In genomic region chr11:2534131-2534956, GRCh38 we compare ENCODE assay signal across 14 cellular contexts.
A peak's percentile ranks its signal among the peaks of the same experiment; 100 is the strongest.
DNase-seq lines count a peak whose midpoint lies in the region; ATAC-seq and TF ChIP-seq lines count a peak whose summit lies in the region.
"Had no signal": no experiment of that assay in that cellular context is flagged by ENCODE, and none has a peak within 500 bp of the region (broad histone marks: within the 10 kb centered on the region; RNA-seq: fewer than 3 reads in every experiment).

No MANE protein-coding gene starts in this region.

- no peaks in the 10 kb centered on the region for H3K4me1 Mint-ChIP-seq in activated T-helper 17 cell treated with anti-CD3 and anti-CD28 coated beads, Interleukin-2, amount 50 U/mL, for 72 hours

- H3K9ac ChIP-seq in trophoblast cell (ENCODE audit: low read length): no peak overlapping the region

- peak overlapping the region; percentile 73 for H3K14ac ChIP-seq in trophoblast cell (ENCODE audit: low read length)

- peak overlapping the region; percentile 23 for H3K4me2 ChIP-seq in trophoblast cell (ENCODE audit: low read length)

- H3K4me3 Mint-ChIP-seq in activated T-helper 17 cell treated with anti-CD3 and anti-CD28 coated beads, Interleukin-2, amount 50 U/mL, for 72 hours: no peak overlapping the region

- H3K36me3 ChIP-seq in cardiac muscle cell (no peaks in the 10 kb centered on the region), trophoblast cell (ENCODE audit: control insufficient read depth in 1 of 2, insufficient read depth in 2 of 2, low read length in 2 of 2) (no peaks in the 10 kb centered on the region)
- H3K36me3 ChIP-seq: HAP-1, tibial artery had no signal

- H3K4me3 ChIP-seq in cardiac muscle cell (no peak overlapping the region), trophoblast cell (ENCODE audit: low read depth, low read length) (no peak overlapping the region)
- H3K4me3 ChIP-seq: HAP-1, tibial artery had no signal

- peaks cover 13% of the 10 kb centered on the region for H3K4me1 ChIP-seq in cardiac muscle cell (ENCODE audit: low read depth)
- H3K4me1 ChIP-seq in trophoblast cell (ENCODE audit: control insufficient read depth in 1 of 2, insufficient read depth in 2 of 2, low read length in 2 of 2): peaks cover 17% of the 10 kb centered on the region in 2 experiments

- H2BK5ac ChIP-seq in trophoblast cell (ENCODE audit: low read depth, low read length, poor library complexity): peak overlapping the region; percentile 74

- peak overlapping the region; percentile 35 for H3K4ac ChIP-seq in trophoblast cell (ENCODE audit: low read depth, low read length)

- H2BK12ac ChIP-seq in trophoblast cell (ENCODE audit: low read length): peak overlapping the region; percentile 86

- H3K27me3 ChIP-seq in cardiac muscle cell: no peaks in the 10 kb centered on the region
- no peaks in the 10 kb centered on the region for H3K27me3 ChIP-seq in trophoblast cell (ENCODE audit: insufficient read depth, low read length)

- DNase-seq in ELF-1 (ENCODE audit: low read depth, low spot score) (peak; percentile 19), NCI-H226 (peak; percentile 56), cardiac muscle cell (ENCODE audit: low read depth in 1 of 2, low spot score in 1 of 2) (no peak), trophoblast cell (peak; percentile 99), amniotic stem cell (lab: John Stamatoyannopoulos, UW) (no peak)
- DNase-seq: caudate nucleus; NCI-H2171 treated with DMSO at 0.1 percent for 48 hours; stimulated activated CD4-positive, alpha-beta T cell treated with anti-CD3 and anti-CD28 coated beads, Interleukin-4, amount 100 ng/mL, for 1 hour had no signal

- H2BK120ac ChIP-seq in trophoblast cell (ENCODE audit: insufficient read depth, low read length, poor library complexity): peak overlapping the region; percentile 87

- no peak overlapping the region for H3K23ac ChIP-seq in trophoblast cell (ENCODE audit: low read length)

- H3K27ac ChIP-seq in cardiac muscle cell (peak overlapping the region; percentile 76), trophoblast cell (ENCODE audit: low read depth, low read length) (peak overlapping the region; percentile 55)
- H3K27ac ChIP-seq: tibial artery had no signal

- peak overlapping the region; percentile 78 for H2AK5ac ChIP-seq in trophoblast cell (ENCODE audit: low read length)

- peaks cover 21% of the 10 kb centered on the region for H3K79me1 ChIP-seq in trophoblast cell (ENCODE audit: low read length)

- peak overlapping the region; percentile 87 for H4K91ac ChIP-seq in trophoblast cell (ENCODE audit: low read depth, low read length)

- TF ChIP-seq CTCF in cardiac muscle cell (IDR thresholded peaks at IDR 0.05; ENCODE audit: low read depth, low read length): no peak

- no CpG with 5 or more reads among the region's 31 CpGs for WGBS in trophoblast cell (ENCODE audit: extremely low coverage, insufficient coverage, insufficient read length)

- peak overlapping the region; percentile 15 for H2AFZ ChIP-seq in trophoblast cell (ENCODE audit: insufficient read depth, low read length, poor library complexity)

- H3K9me3 ChIP-seq in cardiac muscle cell (ENCODE audit: low read depth) (no peaks in the 10 kb centered on the region), trophoblast cell (ENCODE audit: insufficient read depth, low read depth, low read length) (peaks cover 6% of the 10 kb centered on the region)
- H3K9me3 ChIP-seq: HAP-1, tibial artery had no signal

- H4K8ac ChIP-seq in trophoblast cell (ENCODE audit: low read depth, low read length): peak overlapping the region; percentile 87

- no peak overlapping the region for H3K27ac Mint-ChIP-seq in activated T-helper 17 cell treated with anti-CD3 and anti-CD28 coated beads, Interleukin-2, amount 50 U/mL, for 72 hours
- H3K27ac Mint-ChIP-seq: naive B cell had no signal

- H3K18ac ChIP-seq in trophoblast cell (ENCODE audit: low read length): peak overlapping the region; percentile 83

- no peaks in the 10 kb centered on the region for H3K36me3 Mint-ChIP-seq in activated T-helper 17 cell treated with anti-CD3 and anti-CD28 coated beads, Interleukin-2, amount 50 U/mL, for 72 hours (ENCODE audit: low read depth)
- H3K36me3 Mint-ChIP-seq: naive B cell had no signal

- H4K12ac ChIP-seq in trophoblast cell (ENCODE audit: low read depth, low read length): peak overlapping the region; percentile 28

- H3K27me3 Mint-ChIP-seq in activated T-helper 17 cell treated with anti-CD3 and anti-CD28 coated beads, Interleukin-2, amount 50 U/mL, for 72 hours: no peaks in the 10 kb centered on the region

- ATAC-seq in HG03135 (IDR thresholded peaks at IDR 0.05; ENCODE audit: unreplicated experiment) (no peak), HG03520 (IDR thresholded peaks at IDR 0.05; ENCODE audit: unreplicated experiment) (no peak)
- ATAC-seq in activated T-helper 17 cell treated with anti-CD3 and anti-CD28 coated beads, Interleukin-2, amount 50 U/mL, for 72 hours (replicated peaks): no peak

- no peaks in the 10 kb centered on the region for H3K9me3 Mint-ChIP-seq in activated T-helper 17 cell treated with anti-CD3 and anti-CD28 coated beads, Interleukin-2, amount 50 U/mL, for 72 hours
- H3K9me3 Mint-ChIP-seq: naive B cell had no signal

- peaks cover 6% of the 10 kb centered on the region for H3K79me2 ChIP-seq in trophoblast cell (ENCODE audit: control insufficient read depth, insufficient read depth, low read length, poor library complexity)

Comparison
In these comparisons a context has a peak if more than half of its experiments do, and no peak if none do; other contexts are left out.
1. DNase-seq: peak in ELF-1 (single experiment), NCI-H226 (single experiment) and trophoblast cell (2 of 2); none in cardiac muscle cell (0 of 2) and amniotic stem cell (single experiment).